8 cellular contexts compared by ENCODE assay signal in genomic region chr2:37231251-37232130, GRCh38. TPM values are rescaled to one million over a fixed set of nuclear protein-coding genes. Genes with fewer than 3 reads are reported as not detected.
DNase-seq lines count a peak whose midpoint lies in the region; ATAC-seq and TF ChIP-seq lines count a peak whose summit lies in the region.

Gene CEBPZ (minus strand): TSS chr2:37231596. CDS start chr2:37231567, 29 bp downstream.
Gene NDUFAF7 (plus strand): TSS chr2:37231658. CDS start chr2:37231706, 48 bp downstream.

- TF ChIP-seq CTCF in Panc1 (IDR thresholded peaks at IDR 0.05): no peak
- no peak for TF ChIP-seq CTCF in fibroblast of lung (conservative IDR thresholded peaks at IDR 0.05 in 1 of 2, IDR thresholded peaks at IDR 0.05 in 1 of 2; ENCODE audit: low read depth in 1 of 2, low read length in 2 of 2)

- peak within 1 kb of the TSS; percentile 83 for H3K9ac ChIP-seq in fibroblast of lung (ENCODE audit: insufficient read depth, low read length)

- no peak within 1 kb of the TSS for H3K27ac Mint-ChIP-seq in naive B cell
- H3K27ac Mint-ChIP-seq in stimulated activated memory B cell treated with anti-CD40 and anti-IgM and Interleukin-4, amounts not matched to agents 10 μg/mL and 1 μg/mL and 100 μg/mL, for 72 hours: no peak within 1 kb of the TSS

- H3K36me3 ChIP-seq in Panc1 (ENCODE audit: control insufficient read depth, insufficient read depth, low read length) (peaks cover 23% of the 10 kb centered on the region), fibroblast of lung (ENCODE audit: control insufficient read depth, insufficient read depth, low read length) (peaks cover 10% of the 10 kb centered on the region)

- CTCF ChIA-PET in Panc1 (lab: Charles Lee): interaction anchor here (0.5 kb wide), 1 partner anchor 41 kb away, joined by 3 read pairs; no protein-coding TSS in a partner anchor

- H3K4me3 ChIP-seq in Jurkat, Clone E6-1 (ENCODE audit: low read length): peak within 1 kb of the TSS; percentile 82
- H3K4me3 ChIP-seq in Panc1 (ENCODE audit: low read depth in 2 of 2, low read length in 2 of 2): peak within 1 kb of the TSS; percentile 64 to 90
- H3K4me3 ChIP-seq in fibroblast of lung (replicated peaks in 1 of 4; ENCODE audit: control extremely low read depth in 1 of 4, insufficient read depth in 1 of 4, low read depth in 3 of 4, low read length in 4 of 4): peak within 1 kb of the TSS; percentile 79 to 100 (median 83)

- H3K4me1 Mint-ChIP-seq in naive B cell: peaks cover 21 to 34% (median 27%) of the 10 kb centered on the region in 3 donors
- H3K4me1 Mint-ChIP-seq in stimulated activated memory B cell treated with anti-CD40 and anti-IgM and Interleukin-4, amounts not matched to agents 10 μg/mL and 1 μg/mL and 100 μg/mL, for 72 hours: peaks cover 35% of the 10 kb centered on the region

- peak; percentile 78 for DNase-seq in DMS53 treated with DMSO at 0.1 percent for 48 hours (lab: John Stamatoyannopoulos, UW; ENCODE audit: unreplicated experiment)
- DNase-seq in Jurkat, Clone E6-1 (ENCODE audit: low read depth, low spot score): peak; percentile 67
- peak; percentile 71 for DNase-seq in Panc1 (ENCODE audit: low read depth, low spot score)
- DNase-seq in activated T-cell treated with anti-CD3 and anti-CD28 coated beads, Interleukin-2, amount 50 U/mL, for 48 hours: peak; percentile 94 to 95
- peak; percentile 92 to 95 for DNase-seq in fibroblast of lung (ENCODE audit: low read depth in 2 of 2)
- DNase-seq in naive B cell: peak; percentile 84

- intact Hi-C loops in Panc1 (cut with micrococcal nuclease; ENCODE audit: unreplicated experiment): loop anchor here (10.0 kb wide), 1 partner anchor 67 kb away; no protein-coding TSS in a partner anchor

- no peak within 1 kb of the TSS for H3K4me3 Mint-ChIP-seq in naive B cell
- no peak within 1 kb of the TSS for H3K4me3 Mint-ChIP-seq in stimulated activated memory B cell treated with anti-CD40 and anti-IgM and Interleukin-4, amounts not matched to agents 10 μg/mL and 1 μg/mL and 100 μg/mL, for 72 hours

- H3K4me1 ChIP-seq in Panc1 (ENCODE audit: control insufficient read depth, insufficient read depth, low read length) (peaks cover 16% of the 10 kb centered on the region), fibroblast of lung (ENCODE audit: control insufficient read depth, extremely low read depth, insufficient read depth, low read length) (peaks cover 8% of the 10 kb centered on the region)

- peaks cover 12 to 15% of the 10 kb centered on the region in 2 donors for H3K36me3 Mint-ChIP-seq in naive B cell
- peaks cover 27% of the 10 kb centered on the region for H3K36me3 Mint-ChIP-seq in stimulated activated memory B cell treated with anti-CD40 and anti-IgM and Interleukin-4, amounts not matched to agents 10 μg/mL and 1 μg/mL and 100 μg/mL, for 72 hours

- no peaks in the 10 kb centered on the region for H3K27me3 ChIP-seq in Panc1 (ENCODE audit: control insufficient read depth, insufficient read depth, low read length)
- no peaks in the 10 kb centered on the region for H3K27me3 ChIP-seq in fibroblast of lung (ENCODE audit: control insufficient read depth, insufficient read depth, low read length)

- no peaks in the 10 kb centered on the region for H3K27me3 Mint-ChIP-seq in naive B cell
- no peaks in the 10 kb centered on the region for H3K27me3 Mint-ChIP-seq in stimulated activated memory B cell treated with anti-CD40 and anti-IgM and Interleukin-4, amounts not matched to agents 10 μg/mL and 1 μg/mL and 100 μg/mL, for 72 hours

- no TSS peak for BruUV-seq in Panc1 (replicated peaks; lab: Mats Ljungman, UMichigan)

- POLR2A ChIA-PET in Panc1 (lab: Charles Lee): interaction anchor here (0.6 kb wide), 1 partner anchor 63 kb away, joined by 3 read pairs; no protein-coding TSS in a partner anchor

- H3K9me3 ChIP-seq in Panc1 (ENCODE audit: control insufficient read depth, insufficient read depth, low read depth, low read length): no peaks in the 10 kb centered on the region
- H3K9me3 ChIP-seq in fibroblast of lung (ENCODE audit: control insufficient read depth, insufficient read depth, low read depth, low read length): no peaks in the 10 kb centered on the region

- peak within 1 kb of the TSS; percentile 99 for H3K4me2 ChIP-seq in fibroblast of lung (ENCODE audit: extremely low read depth, insufficient read depth, low read length)

- no peaks in the 10 kb centered on the region for H3K9me3 Mint-ChIP-seq in naive B cell
- no peaks in the 10 kb centered on the region for H3K9me3 Mint-ChIP-seq in stimulated activated memory B cell treated with anti-CD40 and anti-IgM and Interleukin-4, amounts not matched to agents 10 μg/mL and 1 μg/mL and 100 μg/mL, for 72 hours

- H4K20me1 ChIP-seq in fibroblast of lung (ENCODE audit: control insufficient read depth, extremely low read depth, insufficient read depth, low read length): no peaks in the 10 kb centered on the region

- H3K27ac ChIP-seq in Panc1 (ENCODE audit: low read length): peak within 1 kb of the TSS; percentile 87
- H3K27ac ChIP-seq in fibroblast of lung (ENCODE audit: insufficient read depth, low read length): peak within 1 kb of the TSS; percentile 91

- H3K79me2 ChIP-seq in fibroblast of lung (ENCODE audit: control insufficient read depth, insufficient read depth, low read length): peaks cover 77% of the 10 kb centered on the region

- ATAC-seq in GM21717 (IDR thresholded peaks at IDR 0.05; ENCODE audit: unreplicated experiment) (peak; percentile 94), Panc1 (peak; percentile 99), naive B cell (ENCODE audit: low read depth in 2 of 2) (peak; percentile 89 to 91)
- peak; percentile 97 for ATAC-seq in stimulated activated memory B cell treated with anti-CD40 and anti-IgM and Interleukin-4, amounts not matched to agents 10 μg/mL and 1 μg/mL and 100 μg/mL, for 72 hours

- in situ Hi-C loops in Panc1 (cut with HindIII; ENCODE audit: low pct_unique_long_range_greater_than_20kb, low sequenced_read_pairs): no loop called here

- H2AFZ ChIP-seq in fibroblast of lung (ENCODE audit: low read length): peak within 1 kb of the TSS; percentile 91

RNA-seq across cellular contexts. Expression of gene CEBPZ, which starts in this region (rescaled TPM):
- polyA plus RNA-seq in Jurkat, Clone E6-1 (2012; ENCODE audit: insufficient read depth, insufficient read length): 32.8 TPM
- total RNA-seq in Panc1 (2021; ENCODE audit: unreplicated experiment): 63.8 TPM
- 24.3 TPM for polyA plus RNA-seq in Panc1 (2012; ENCODE audit: insufficient read length)
- 48.9 and 62.4 TPM in 2 replicates for total RNA-seq in fibroblast of lung
- polyA plus RNA-seq in fibroblast of lung: 19.9 and 24.8 TPM in 2 replicates
- 23.6 and 33.9 TPM in 2 replicates for polyA plus RNA-seq in fibroblast of lung (2012)
- 1.6 and 3.1 TPM in 2 replicates for polyA minus RNA-seq in fibroblast of lung (ENCODE audit: low replicate concordance)
- polyA plus RNA-seq in naive B cell (ENCODE audit: low read depth in 6 of 6): 10 to 100 TPM; 21.2 to 37.5 (median 27.9) TPM

RNA-seq across cellular contexts. Expression of gene NDUFAF7, which starts in this region (rescaled TPM):
- polyA plus RNA-seq in Jurkat, Clone E6-1 (2012; ENCODE audit: insufficient read depth, insufficient read length): 20.3 TPM
- 17.7 TPM for total RNA-seq in Panc1 (2021; ENCODE audit: unreplicated experiment)
- polyA plus RNA-seq in Panc1 (2012; ENCODE audit: insufficient read length): 12.8 TPM
- 16.9 and 18.7 TPM in 2 replicates for total RNA-seq in fibroblast of lung
- 12.8 and 16.8 TPM in 2 replicates for polyA plus RNA-seq in fibroblast of lung
- polyA plus RNA-seq in fibroblast of lung (2012): 8.4 and 10.4 TPM in 2 replicates
- 0.51 and 0.74 TPM in 2 replicates for polyA minus RNA-seq in fibroblast of lung (ENCODE audit: low replicate concordance)
- 10 to 100 TPM in 1 of 6 donors, 1 to 10 TPM in 5; 5.9 to 14.9 (median 8.4) TPM for polyA plus RNA-seq in naive B cell (ENCODE audit: low read depth in 6 of 6)

Comparison
In these comparisons a context has a peak if more than half of its experiments do, and no peak if none do; other contexts are left out.
1. Peak in every context shown above with its lines: DNase-seq, ATAC-seq, H3K4me3 ChIP-seq and H3K27ac ChIP-seq.